15 cellular contexts compared by ENCODE assay signal in the genomic region with DNA sequence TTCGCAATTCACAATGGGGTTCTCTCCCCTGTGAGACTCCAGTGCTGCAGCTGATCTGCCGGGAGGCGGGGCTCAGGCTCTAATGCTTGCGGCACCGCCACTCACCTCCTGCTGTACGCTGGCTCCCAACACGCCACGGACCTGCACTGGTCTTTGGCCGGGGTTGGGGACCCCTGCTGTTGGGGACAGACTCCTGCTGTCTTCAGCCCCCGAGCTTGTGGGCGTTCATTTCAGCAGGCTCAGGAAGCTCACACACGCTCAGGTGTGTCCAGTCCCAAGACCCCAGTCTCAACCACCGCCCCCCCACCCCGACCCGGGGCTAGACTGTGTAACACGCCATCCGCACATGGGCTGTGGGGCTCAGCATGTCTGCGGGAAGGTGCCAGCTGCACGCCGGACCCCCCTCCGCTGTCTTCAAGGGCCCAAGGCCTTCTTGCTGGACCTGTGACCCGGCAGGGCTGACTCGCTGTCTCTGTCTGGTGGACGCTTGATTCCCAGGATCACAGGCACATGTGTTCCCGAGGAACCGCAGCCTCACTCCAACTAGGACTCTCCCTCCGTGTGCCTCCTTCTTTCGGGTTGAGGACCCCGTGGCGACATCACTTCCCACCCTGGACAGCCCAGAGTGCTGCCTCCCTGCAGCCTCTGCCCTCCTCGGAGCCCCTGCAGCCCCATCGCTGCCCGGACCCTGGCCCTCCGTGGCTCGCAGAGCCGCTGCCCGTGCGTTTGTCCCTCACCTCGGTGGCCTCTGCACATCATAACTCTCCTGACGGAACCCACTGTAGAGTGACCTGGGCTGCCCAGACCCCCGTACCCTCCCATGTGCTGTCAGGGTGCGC.
"Had no signal": no experiment of that assay in that cellular context is flagged by ENCODE, and none has a peak within 500 bp of the region (broad histone marks: within the 10 kb centered on the region; RNA-seq: fewer than 3 reads in every experiment).

No MANE protein-coding gene starts in this region.

- H3K4me3 ChIP-seq: smooth muscle cell had no signal

- H3K9me3 Mint-ChIP-seq: activated CD4-positive, alpha-beta memory T cell treated with anti-CD3 and anti-CD28 coated beads for 36 hours; nephron had no signal

- ATAC-seq: esophagus mucosa; stimulated activated naive B cell treated with anti-CD40 and anti-IgM and Interleukin-4, amounts not matched to agents 10 μg/mL and 1 μg/mL and 100 μg/mL, for 72 hours had no signal

- H3K27ac Mint-ChIP-seq: activated CD4-positive, alpha-beta memory T cell treated with anti-CD3 and anti-CD28 coated beads for 36 hours; activated naive CD8-positive, alpha-beta T cell; endodermal cell; nephron; stimulated activated naive B cell treated with anti-CD40 and anti-IgM and Interleukin-4, amounts not matched to agents 10 μg/mL and 1 μg/mL and 100 μg/mL, for 72 hours; type B pancreatic cell had no signal

- H3K36me3 Mint-ChIP-seq: activated CD4-positive, alpha-beta memory T cell treated with anti-CD3 and anti-CD28 coated beads for 36 hours; activated naive CD8-positive, alpha-beta T cell; type B pancreatic cell had no signal

- H3K27ac ChIP-seq: parathyroid adenoma had no signal

- H3K27me3 Mint-ChIP-seq: activated CD4-positive, alpha-beta memory T cell treated with anti-CD3 and anti-CD28 coated beads for 36 hours; activated naive CD8-positive, alpha-beta T cell; type B pancreatic cell had no signal

- H3K4me3 Mint-ChIP-seq: activated CD4-positive, alpha-beta memory T cell treated with anti-CD3 and anti-CD28 coated beads for 36 hours; activated naive CD8-positive, alpha-beta T cell; endodermal cell; nephron; stimulated activated naive B cell treated with anti-CD40 and anti-IgM and Interleukin-4, amounts not matched to agents 10 μg/mL and 1 μg/mL and 100 μg/mL, for 72 hours; type B pancreatic cell had no signal

- DNase-seq: activated CD4-positive, alpha-beta memory T cell treated with anti-CD3 and anti-CD28 coated beads for 36 hours; activated CD4-positive, alpha-beta T cell treated with anti-CD3 and anti-CD28 coated beads for 1 hour; activated gamma-delta T cell; endodermal cell; hypothalamus; retina; stimulated activated naive B cell treated with anti-CD40 and anti-IgM and Interleukin-4, amounts not matched to agents 10 μg/mL and 1 μg/mL and 100 μg/mL, for 72 hours; substantia nigra; T1000 had no signal

- H3K4me1 Mint-ChIP-seq: endodermal cell; nephron; stimulated activated naive B cell treated with anti-CD40 and anti-IgM and Interleukin-4, amounts not matched to agents 10 μg/mL and 1 μg/mL and 100 μg/mL, for 72 hours had no signal

- H3K4me1 ChIP-seq: parathyroid adenoma had no signal
